In genomic region chr19:3243851-3244700, GRCh38 we compare ENCODE assay signal across 8 cellular contexts. TPM values are rescaled to one million over a fixed set of nuclear protein-coding genes. Genes with fewer than 3 reads are reported as not detected.
DNase-seq lines count a peak whose midpoint lies in the region; ATAC-seq, FAIRE-seq and TF ChIP-seq lines count a peak whose summit lies in the region.

No MANE protein-coding gene starts in this region.

- CTCF ChIA-PET in activated B cell treated with CpG ODN at 0.5 μM for 24 hours (lab: Charles Lee): no interaction called here

- H3K4me1 Mint-ChIP-seq in activated B cell treated with CpG ODN at 0.5 μM for 24 hours: no peaks in the 10 kb centered on the region

- H3K27me3 ChIP-seq in left ventricle myocardium inferior (ENCODE audit: low read depth): peaks cover 58% of the 10 kb centered on the region

- H3K4me3 Mint-ChIP-seq in activated B cell treated with CpG ODN at 0.5 μM for 24 hours: no peak overlapping the region

- no peak overlapping the region for H3K27ac Mint-ChIP-seq in activated B cell treated with CpG ODN at 0.5 μM for 24 hours

- ATAC-seq in left cardiac atrium (no peak), activated B cell treated with CpG ODN at 0.5 μM for 24 hours (ENCODE audit: low read depth) (peak; percentile 34)

- no peaks in the 10 kb centered on the region for H3K9me3 Mint-ChIP-seq in activated B cell treated with CpG ODN at 0.5 μM for 24 hours

- no peaks in the 10 kb centered on the region for H3K36me3 ChIP-seq in left ventricle myocardium inferior

- POLR2A ChIA-PET in activated B cell treated with CpG ODN at 0.5 μM for 24 hours (lab: Charles Lee): interaction anchor here (0.6 kb wide), 1 partner anchor 476 kb away, joined by 4 read pairs; no protein-coding TSS in a partner anchor

- H3K27me3 Mint-ChIP-seq in activated B cell treated with CpG ODN at 0.5 μM for 24 hours: peaks cover 6% of the 10 kb centered on the region

- no peak for FAIRE-seq in frontal cortex (lab: Jason Lieb, UNC)

- no peaks in the 10 kb centered on the region for H3K4me1 ChIP-seq in left ventricle myocardium inferior

- H3K9me3 ChIP-seq in left ventricle myocardium inferior (replicated peaks): no peaks in the 10 kb centered on the region

- TF ChIP-seq CTCF in left ventricle myocardium inferior (IDR thresholded peaks at IDR 0.05; ENCODE audit: borderline replicate concordance) (no peak), activated B cell treated with CpG ODN at 0.5 μM for 24 hours (IDR thresholded peaks at IDR 0.05) (no peak)

- no peak overlapping the region for H3K4me3 ChIP-seq in left ventricle myocardium inferior

- no peak overlapping the region for H3K27ac ChIP-seq in left ventricle myocardium inferior (replicated peaks)

- no peaks in the 10 kb centered on the region for H3K36me3 Mint-ChIP-seq in activated B cell treated with CpG ODN at 0.5 μM for 24 hours (ENCODE audit: low read depth)

- DNase-seq in left cardiac atrium: peak; percentile 51
- no peak for DNase-seq in left ventricle myocardium inferior
- DNase-seq in activated B cell treated with CpG ODN at 0.5 μM for 24 hours: no peak
- DNase-seq in effector CD4-positive, alpha-beta T cell: peak; percentile 14
- peak; percentile 51 for DNase-seq in retina
- no peak for DNase-seq in NCI-H187 (lab: John Stamatoyannopoulos, UW)
- DNase-seq in frontal cortex (ENCODE audit: low spot score in 2 of 2): no peak
- no peak for DNase-seq in middle frontal gyrus (ENCODE audit: extremely low spot score, low spot score)

- intact Hi-C loops in left cardiac atrium (cut with DNase I) (no loop called here), left ventricle myocardium inferior (cut with micrococcal nuclease) (no loop called here), activated B cell treated with CpG ODN at 0.5 μM for 24 hours (cut with micrococcal nuclease) (no loop called here)

RNA-seq across cellular contexts. Expression of gene CELF5, which starts 19.6 kb away (rescaled TPM):
- under 1 TPM in 1 of 2 donors, not detected in 1; 0.16 TPM for total RNA-seq in left cardiac atrium
- total RNA-seq in left ventricle myocardium inferior: not detected
- not detected in 2 replicates for total RNA-seq in activated B cell treated with CpG ODN at 0.5 μM for 24 hours
- total RNA-seq in frontal cortex: 50.1 TPM

RNA-seq across cellular contexts. Expression of gene NCLN, which starts 58.3 kb away (rescaled TPM):
- total RNA-seq in left cardiac atrium (10 to 100 TPM; 32.8 to 48.9 TPM), left ventricle myocardium inferior (28.3 TPM), activated B cell treated with CpG ODN at 0.5 μM for 24 hours (61.1 and 64.8 TPM in 2 replicates), frontal cortex (13.9 TPM)

Comparison
In these comparisons a context has a peak if more than half of its experiments do, and no peak if none do; other contexts are left out.
1. DNase-seq: peak in left cardiac atrium (single experiment), effector CD4-positive, alpha-beta T cell (single experiment) and retina (single experiment); none in left ventricle myocardium inferior (single experiment), activated B cell treated with CpG ODN at 0.5 μM for 24 hours (single experiment), NCI-H187 (0 of 2), frontal cortex (0 of 2) and middle frontal gyrus (single experiment).
2. RNA of gene CELF5, which starts 19.6 kb away (total RNA-seq): 50.1 TPM in frontal cortex (single experiment); 0.16 TPM in left cardiac atrium, not detected in left ventricle myocardium inferior (single experiment) and not detected in activated B cell treated with CpG ODN at 0.5 μM for 24 hours; every median in the first group is over 10 times any median in the second.